ENCODE assay signal across 27 cellular contexts in the genomic region with DNA sequence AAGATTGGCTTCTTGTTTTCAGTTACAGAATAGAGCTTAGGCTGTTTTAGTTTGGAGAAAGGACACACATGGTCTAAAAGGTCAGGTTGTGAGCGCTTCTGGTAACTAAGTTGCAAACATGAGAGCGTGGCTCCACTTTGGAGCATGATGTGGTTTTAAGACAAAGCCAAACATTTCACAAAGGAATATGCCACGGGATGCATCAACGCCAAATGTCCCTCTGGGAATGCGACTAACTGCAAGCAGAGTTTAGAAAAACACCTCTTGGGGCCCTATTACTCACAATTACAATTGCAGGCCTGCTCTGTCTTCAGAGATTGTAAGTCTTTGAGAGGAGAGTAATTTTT. TPM values are rescaled to one million over a fixed set of nuclear protein-coding genes. Genes with fewer than 3 reads are reported as not detected.
A peak's percentile ranks its signal among the peaks of the same experiment; 100 is the strongest.
DNase-seq lines count a peak whose midpoint lies in the region; ATAC-seq and TF ChIP-seq lines count a peak whose summit lies in the region.
"Had no signal": no experiment of that assay in that cellular context is flagged by ENCODE, and none has a peak within 500 bp of the region (broad histone marks: within the 10 kb centered on the region; RNA-seq: fewer than 3 reads in every experiment).

No MANE protein-coding gene starts in this region.

- H3K4me2 ChIP-seq in PC-3 (ENCODE audit: low read length): no peak overlapping the region
- H3K4me2 ChIP-seq: SK-N-SH had no signal

- DNase-seq in activated T-cell treated with anti-CD3 and anti-CD28 coated beads, Interleukin-2, amount 50 U/mL, for 48 hours: peak; percentile 1 to 7
- no peak for DNase-seq in activated T-cell treated with anti-CD3 and anti-CD28 coated beads, Interleukin-2, amount 50 U/mL, for 1 hour
- DNase-seq in choroid plexus epithelial cell (ENCODE audit: low read depth) (peak; percentile 5), medulla oblongata (ENCODE audit: extremely low spot score) (peak; percentile 69), NCI-H345 (lab: John Stamatoyannopoulos, UW) (no peak), PC-3 (no peak), Caco-2 (no peak)
- DNase-seq in activated CD4-positive, alpha-beta T cell treated with anti-CD3 and anti-CD28 coated beads, Interleukin-2, amount 50 U/mL, for 48 hours: no peak
- DNase-seq: 8988T; activated CD4-positive, alpha-beta T cell treated with anti-CD3 and anti-CD28 coated beads for 1 hour; activated CD8-positive, alpha-beta T cell treated with anti-CD3 and anti-CD28 coated beads, Interleukin-2, amount 10 ng/mL, durations not matched to agents 7 days and 5 days; activated naive CD4-positive, alpha-beta T cell; CD4-positive, CD25-positive, alpha-beta regulatory T cell; cortex of kidney; effector memory CD8-positive, alpha-beta T cell; glutamatergic neuron; Karpas-422; natural killer cell; NCI-H524 treated with DMSO at 0.1 percent for 48 hours; pancreas; retina; SK-N-SH; stimulated activated CD4-positive, alpha-beta T cell treated with anti-CD3 and anti-CD28 coated beads, Interleukin-4, amount 100 ng/mL, for 4 hours had no signal

- no peak overlapping the region for H2AFZ ChIP-seq in PC-3 (ENCODE audit: low read length)

- H3K36me3 ChIP-seq in PC-3 (ENCODE audit: low read depth, low read length): no peaks in the 10 kb centered on the region
- no peaks in the 10 kb centered on the region for H3K36me3 ChIP-seq in Caco-2 (ENCODE audit: control insufficient read depth, insufficient read depth, low read length)
- H3K36me3 ChIP-seq: pancreas had no signal

- intact Hi-C loops in PC-3 (cut with micrococcal nuclease) (no loop called here), Caco-2 (cut with micrococcal nuclease; ENCODE audit: unreplicated experiment) (no loop called here)

- H3K4me3 ChIP-seq in choroid plexus epithelial cell (ENCODE audit: low read depth, low read length): no peak overlapping the region
- no peak overlapping the region for H3K4me3 ChIP-seq in PC-3 (ENCODE audit: low read length)
- H3K4me3 ChIP-seq in Caco-2 (ENCODE audit: low read depth, low read length): no peak overlapping the region
- H3K4me3 ChIP-seq: pancreas had no signal

- H3K27ac ChIP-seq in PC-3 (ENCODE audit: low read length): no peak overlapping the region
- H3K27ac ChIP-seq: HL-60, pancreas had no signal

- ATAC-seq in PC-3: no peak
- ATAC-seq: activated CD8-positive, alpha-beta T cell treated with anti-CD3 and anti-CD28 coated beads, Interleukin-2, amount 10 ng/mL, durations not matched to agents 7 days and 5 days; effector memory CD8-positive, alpha-beta T cell; natural killer cell; pancreas; stimulated activated memory B cell treated with anti-CD40 and anti-IgM and Interleukin-4, amounts not matched to agents 10 μg/mL and 1 μg/mL and 100 μg/mL, for 72 hours had no signal

- TF ChIP-seq CTCF in choroid plexus epithelial cell (conservative IDR thresholded peaks at IDR 0.05; ENCODE audit: low read depth, low read length) (no peak), PC-3 (conservative IDR thresholded peaks at IDR 0.05; ENCODE audit: low read depth, low read length) (no peak), Caco-2 (IDR thresholded peaks at IDR 0.05; ENCODE audit: insufficient read depth in 1 of 2, low read depth in 1 of 2, low read length in 1 of 2, severe bottlenecking in 1 of 2, unreplicated experiment in 1 of 2) (no peak)

- no peaks in the 10 kb centered on the region for H4K20me1 ChIP-seq in PC-3 (ENCODE audit: low read length)

- no peaks in the 10 kb centered on the region for H3K9me2 ChIP-seq in PC-3 (replicated peaks; ENCODE audit: low read length)
- H3K9me2 ChIP-seq: SK-N-SH had no signal

- H3K4me1 ChIP-seq in PC-3 (ENCODE audit: insufficient read depth, low read length) (no peaks in the 10 kb centered on the region), Caco-2 (no peaks in the 10 kb centered on the region)
- H3K4me1 ChIP-seq: pancreas had no signal

- H3K4me1 Mint-ChIP-seq in Caco-2 (ENCODE audit: low read depth, unreplicated experiment): no peaks in the 10 kb centered on the region

- no peak overlapping the region for H3K27ac Mint-ChIP-seq in Caco-2 (ENCODE audit: unreplicated experiment)
- H3K27ac Mint-ChIP-seq: activated CD8-positive, alpha-beta T cell treated with anti-CD3 and anti-CD28 coated beads, Interleukin-2, amount 10 ng/mL, durations not matched to agents 7 days and 5 days; CD4-positive, CD25-positive, alpha-beta regulatory T cell; effector memory CD8-positive, alpha-beta T cell; natural killer cell; stimulated activated memory B cell treated with anti-CD40 and anti-IgM and Interleukin-4, amounts not matched to agents 10 μg/mL and 1 μg/mL and 100 μg/mL, for 72 hours; T-helper 1 cell treated with Interleukin-12 subunit alpha and Interleukin-12 subunit beta and Interleukin-4 antibody, amounts not matched to agents 30 μg/mL and 1 μg/mL, for 36 hours had no signal

- no peaks in the 10 kb centered on the region for H3K27me3 Mint-ChIP-seq in Caco-2 (ENCODE audit: insufficient read depth, unreplicated experiment)

- H3K27me3 ChIP-seq in PC-3 (ENCODE audit: low read length): no peaks in the 10 kb centered on the region
- no peaks in the 10 kb centered on the region for H3K27me3 ChIP-seq in Caco-2 (replicated peaks; ENCODE audit: control insufficient read depth, insufficient read depth, low read length)
- H3K27me3 ChIP-seq: pancreas had no signal

- H3K9me3 ChIP-seq in PC-3 (ENCODE audit: low read length) (no peaks in the 10 kb centered on the region), Caco-2 (no peaks in the 10 kb centered on the region)
- H3K9me3 ChIP-seq: pancreas, SK-N-SH had no signal

- no peak overlapping the region for H3K4me3 Mint-ChIP-seq in Caco-2 (ENCODE audit: unreplicated experiment)
- H3K4me3 Mint-ChIP-seq: activated CD8-positive, alpha-beta T cell treated with anti-CD3 and anti-CD28 coated beads, Interleukin-2, amount 10 ng/mL, durations not matched to agents 7 days and 5 days; CD4-positive, CD25-positive, alpha-beta regulatory T cell; effector memory CD8-positive, alpha-beta T cell; natural killer cell; stimulated activated memory B cell treated with anti-CD40 and anti-IgM and Interleukin-4, amounts not matched to agents 10 μg/mL and 1 μg/mL and 100 μg/mL, for 72 hours; T-helper 1 cell treated with Interleukin-12 subunit alpha and Interleukin-12 subunit beta and Interleukin-4 antibody, amounts not matched to agents 30 μg/mL and 1 μg/mL, for 36 hours had no signal

- H3K9me3 Mint-ChIP-seq in Caco-2 (ENCODE audit: unreplicated experiment): peaks cover 21% of the 10 kb centered on the region

- H3F3A ChIP-seq in PC-3 (ENCODE audit: low read length, unreplicated experiment): no peaks in the 10 kb centered on the region

- no peaks in the 10 kb centered on the region for H3K79me2 ChIP-seq in PC-3 (ENCODE audit: low read length)

- no peak overlapping the region for H3K9ac ChIP-seq in PC-3 (ENCODE audit: low read length)
- H3K9ac ChIP-seq: SK-N-SH had no signal

- BruUV-seq in PC-3 (replicated peaks; lab: Mats Ljungman, UMichigan): no TSS peak
- BruUV-seq in Caco-2 (replicated peaks; lab: Mats Ljungman, UMichigan): no TSS peak

- POLR2A ChIA-PET in PC-3 (lab: Charles Lee; ENCODE audit: unreplicated experiment): no interaction called here
- POLR2A ChIA-PET in Caco-2 (lab: Charles Lee): no interaction called here

- no peaks in the 10 kb centered on the region for H3K36me3 Mint-ChIP-seq in Caco-2 (ENCODE audit: insufficient read depth, unreplicated experiment)
- H3K36me3 Mint-ChIP-seq: CD4-positive, CD25-positive, alpha-beta regulatory T cell had no signal

- CTCF ChIA-PET in PC-3 (lab: Charles Lee): no interaction called here
- CTCF ChIA-PET in Caco-2 (lab: Charles Lee): no interaction called here

RNA-seq across cellular contexts. Expression of gene MYO7B, which starts 25.4 kb away (rescaled TPM):
- 28.0 and 37.8 TPM in 2 replicates for total RNA-seq in PC-3 (2014; rRNA removed)
- total RNA-seq in Caco-2 (2022): 0.27 and 0.58 TPM in 2 replicates
- total RNA-seq: bronchial epithelial cell; CD4-positive, CD25-positive, alpha-beta regulatory T cell had no signal

RNA-seq across cellular contexts. Expression of gene IWS1, which starts 34.6 kb away (rescaled TPM):
- total RNA-seq in PC-3 (2014; rRNA removed) (51.4 and 63.6 TPM in 2 replicates), Caco-2 (2022) (56.0 and 63.7 TPM in 2 replicates)

Comparison
In these comparisons a context has a peak if more than half of its experiments do, and no peak if none do; other contexts are left out.
1. DNase-seq: peak in activated T-cell treated with anti-CD3 and anti-CD28 coated beads, Interleukin-2, amount 50 U/mL, for 48 hours (2 of 2), choroid plexus epithelial cell (single experiment) and medulla oblongata (single experiment); none in activated T-cell treated with anti-CD3 and anti-CD28 coated beads, Interleukin-2, amount 50 U/mL, for 1 hour (single experiment), NCI-H345 (single experiment), activated CD4-positive, alpha-beta T cell treated with anti-CD3 and anti-CD28 coated beads, Interleukin-2, amount 50 U/mL, for 48 hours (0 of 2), PC-3 (single experiment) and Caco-2 (0 of 2).
2. RNA of gene MYO7B, which starts 25.4 kb away (total RNA-seq): 28.0 to 37.8 TPM in PC-3; 0.27 to 0.58 TPM in Caco-2; every median in the first group is over 10 times any median in the second.